Comparison of ENCODE assay signal across 19 cellular contexts in the genomic region with DNA sequence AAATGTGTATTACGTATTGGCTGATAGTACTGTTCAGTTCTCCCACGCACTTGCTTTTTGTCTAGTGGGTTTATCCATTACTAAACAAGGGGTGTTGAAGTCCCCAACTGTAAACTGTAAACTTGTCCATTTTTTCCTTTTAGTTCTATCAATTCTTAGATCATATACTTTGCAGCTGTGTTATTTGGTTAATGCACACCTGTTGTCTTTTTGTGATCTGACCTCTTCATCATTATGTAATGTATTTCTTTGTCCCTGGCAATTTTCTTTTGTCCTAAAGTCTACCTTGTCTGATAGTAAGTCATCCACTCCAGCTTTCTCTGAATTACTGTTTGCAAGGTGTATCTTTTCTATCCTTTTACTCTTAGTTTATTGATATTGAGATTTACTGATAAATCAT. TPM values are rescaled to one million over a fixed set of nuclear protein-coding genes. Genes with fewer than 3 reads are reported as not detected.
DNase-seq lines count a peak whose midpoint lies in the region; ATAC-seq and TF ChIP-seq lines count a peak whose summit lies in the region.
"Had no signal": no experiment of that assay in that cellular context is flagged by ENCODE, and none has a peak within 500 bp of the region (broad histone marks: within the 10 kb centered on the region; RNA-seq: fewer than 3 reads in every experiment).

No MANE protein-coding gene starts in this region.

- no peak for ATAC-seq in central memory CD8-positive, alpha-beta T cell (replicated peaks; ENCODE audit: extremely low read depth, poor library complexity, severe bottlenecking)
- ATAC-seq in HG03460 (IDR thresholded peaks at IDR 0.05; ENCODE audit: unreplicated experiment) (no peak), lower lobe of right lung (no peak)
- ATAC-seq: CD8-positive, alpha-beta T cell; GM23338; HCT116 had no signal

- H3K27ac Mint-ChIP-seq in activated naive CD8-positive, alpha-beta T cell = peak overlapping the region; percentile 7
- H3K27ac Mint-ChIP-seq in activated naive CD8-positive, alpha-beta T cell treated with anti-CD3 and anti-CD28 coated beads for 36 hours = no peak overlapping the region
- peak overlapping the region; percentile 54 for H3K27ac Mint-ChIP-seq in central memory CD8-positive, alpha-beta T cell (ENCODE audit: low read depth)
- peak overlapping the region; percentile 1 for H3K27ac Mint-ChIP-seq in nephron progenitor cell
- H3K27ac Mint-ChIP-seq: B cell, GM23338, H9, HFFc6 had no signal

- H3K4me3 Mint-ChIP-seq in activated naive CD8-positive, alpha-beta T cell = no peak overlapping the region
- H3K4me3 Mint-ChIP-seq in activated naive CD8-positive, alpha-beta T cell treated with anti-CD3 and anti-CD28 coated beads for 36 hours = no peak overlapping the region
- H3K4me3 Mint-ChIP-seq in central memory CD8-positive, alpha-beta T cell = no peak overlapping the region
- H3K4me3 Mint-ChIP-seq in nephron progenitor cell = no peak overlapping the region
- H3K4me3 Mint-ChIP-seq: B cell; CD4-positive, CD25-positive, alpha-beta regulatory T cell; CD8-positive, alpha-beta T cell; GM23338; H9; HFFc6 had no signal

- no peaks in the 10 kb centered on the region for H3K4me1 Mint-ChIP-seq in activated naive CD8-positive, alpha-beta T cell (ENCODE audit: low read depth)
- H3K4me1 Mint-ChIP-seq in activated naive CD8-positive, alpha-beta T cell treated with anti-CD3 and anti-CD28 coated beads for 36 hours = no peaks in the 10 kb centered on the region
- no peaks in the 10 kb centered on the region for H3K4me1 Mint-ChIP-seq in central memory CD8-positive, alpha-beta T cell
- no peaks in the 10 kb centered on the region for H3K4me1 Mint-ChIP-seq in nephron progenitor cell
- H3K4me1 Mint-ChIP-seq: B cell had no signal

- no peaks in the 10 kb centered on the region for H3K4me1 ChIP-seq in lower lobe of right lung
- H3K4me1 ChIP-seq: BLaER1, Caco-2 had no signal

- no peaks in the 10 kb centered on the region for H3K9me3 ChIP-seq in lower lobe of right lung
- H3K9me3 ChIP-seq: Caco-2 had no signal

- H3K27me3 Mint-ChIP-seq in activated naive CD8-positive, alpha-beta T cell = no peaks in the 10 kb centered on the region
- no peaks in the 10 kb centered on the region for H3K27me3 Mint-ChIP-seq in activated naive CD8-positive, alpha-beta T cell treated with anti-CD3 and anti-CD28 coated beads for 36 hours
- no peaks in the 10 kb centered on the region for H3K27me3 Mint-ChIP-seq in central memory CD8-positive, alpha-beta T cell
- no peaks in the 10 kb centered on the region for H3K27me3 Mint-ChIP-seq in nephron progenitor cell (ENCODE audit: low read depth, poor library complexity)
- H3K27me3 Mint-ChIP-seq: B cell; CD4-positive, CD25-positive, alpha-beta regulatory T cell had no signal

- peaks cover 5% of the 10 kb centered on the region for H3K36me3 Mint-ChIP-seq in activated naive CD8-positive, alpha-beta T cell
- peaks cover 4% of the 10 kb centered on the region for H3K36me3 Mint-ChIP-seq in activated naive CD8-positive, alpha-beta T cell treated with anti-CD3 and anti-CD28 coated beads for 36 hours
- peaks cover 13% of the 10 kb centered on the region for H3K36me3 Mint-ChIP-seq in central memory CD8-positive, alpha-beta T cell (ENCODE audit: insufficient read depth)
- peaks cover 12% of the 10 kb centered on the region for H3K36me3 Mint-ChIP-seq in nephron progenitor cell (ENCODE audit: low read depth)

- TF ChIP-seq CTCF in nephron progenitor cell (IDR thresholded peaks at IDR 0.05) (no peak), lower lobe of right lung (IDR thresholded peaks at IDR 0.05) (no peak)

- intact Hi-C loops in lower lobe of right lung (cut with DNase I) = no loop called here

- H3K27ac ChIP-seq in lower lobe of right lung = no peak overlapping the region
- H3K27ac ChIP-seq: 22Rv1, BLaER1, C4-2B had no signal

- no peaks in the 10 kb centered on the region for H3K9me3 Mint-ChIP-seq in activated naive CD8-positive, alpha-beta T cell (ENCODE audit: low read depth)
- peaks cover 6% of the 10 kb centered on the region for H3K9me3 Mint-ChIP-seq in activated naive CD8-positive, alpha-beta T cell treated with anti-CD3 and anti-CD28 coated beads for 36 hours
- H3K9me3 Mint-ChIP-seq in central memory CD8-positive, alpha-beta T cell = no peaks in the 10 kb centered on the region
- peaks cover 5% of the 10 kb centered on the region for H3K9me3 Mint-ChIP-seq in nephron progenitor cell
- H3K9me3 Mint-ChIP-seq: CD8-positive, alpha-beta T cell had no signal

- DNase-seq in activated naive CD8-positive, alpha-beta T cell treated with anti-CD3 and anti-CD28 coated beads for 36 hours = no peak
- DNase-seq in central memory CD8-positive, alpha-beta T cell (ENCODE audit: low spot score in 2 of 2) = no peak
- DNase-seq in nephron progenitor cell (no peak), lower lobe of right lung (no peak)
- DNase-seq: Caco-2; CD4-positive, CD25-positive, alpha-beta regulatory T cell; CD8-positive, alpha-beta T cell; DMS153; DND-41; H9; HFFc6 had no signal

- H3K36me3 ChIP-seq in lower lobe of right lung = peaks cover 30% of the 10 kb centered on the region

- no peaks in the 10 kb centered on the region for H3K27me3 ChIP-seq in lower lobe of right lung (ENCODE audit: low read depth)
- H3K27me3 ChIP-seq: BLaER1 had no signal

- no peak overlapping the region for H3K4me3 ChIP-seq in lower lobe of right lung
- H3K4me3 ChIP-seq: BLaER1, GM23338 had no signal

RNA-seq across cellular contexts. Expression of a gene that starts 21.9 kb away (rescaled TPM):
- total RNA-seq in activated naive CD8-positive, alpha-beta T cell treated with anti-CD3 and anti-CD28 coated beads for 36 hours = 10 to 100 TPM; 10.6 TPM
- 22.2 TPM for total RNA-seq in lower lobe of right lung

RNA-seq across cellular contexts. Expression of a gene that starts 22.3 kb away (rescaled TPM):
- 10 to 100 TPM; 69.5 to 74.2 TPM for total RNA-seq in activated naive CD8-positive, alpha-beta T cell treated with anti-CD3 and anti-CD28 coated beads for 36 hours
- 26.0 TPM for total RNA-seq in lower lobe of right lung

RNA-seq across cellular contexts. Expression of a gene that starts 39.6 kb away (rescaled TPM):
- 10 to 100 TPM; 55.6 to 62.1 TPM for total RNA-seq in activated naive CD8-positive, alpha-beta T cell treated with anti-CD3 and anti-CD28 coated beads for 36 hours
- total RNA-seq in lower lobe of right lung = 150 TPM
